Comparison of ENCODE assay signal across 10 cellular contexts in genomic region chr5:43000198-43000840, GRCh38. TPM values are rescaled to one million over a fixed set of nuclear protein-coding genes. Genes with fewer than 3 reads are reported as not detected.
DNase-seq lines count a peak whose midpoint lies in the region; ATAC-seq and TF ChIP-seq lines count a peak whose summit lies in the region.
"Had no signal": no experiment of that assay in that cellular context is flagged by ENCODE, and none has a peak within 500 bp of the region (broad histone marks: within the 10 kb centered on the region; RNA-seq: fewer than 3 reads in every experiment).

No MANE protein-coding gene starts in this region.

- no peak for TF ChIP-seq CTCF in body of pancreas (IDR thresholded peaks at IDR 0.05)

- peak overlapping the region; percentile 9 for H3K27ac Mint-ChIP-seq in stimulated activated naive B cell treated with anti-CD40 and anti-IgM and Interleukin-4, amounts not matched to agents 10 μg/mL and 1 μg/mL and 100 μg/mL, for 72 hours
- H3K27ac Mint-ChIP-seq in activated T-helper 17 cell treated with anti-CD3 and anti-CD28 coated beads, Interleukin-2, amount 50 U/mL, for 72 hours, result no peak overlapping the region

- WGBS in body of pancreas, 2 donors, result 4 to 10% methylated on average over 15 to 39 of the region's 39 CpGs

- peak overlapping the region; percentile 77 for H3K4me3 Mint-ChIP-seq in stimulated activated naive B cell treated with anti-CD40 and anti-IgM and Interleukin-4, amounts not matched to agents 10 μg/mL and 1 μg/mL and 100 μg/mL, for 72 hours
- H3K4me3 Mint-ChIP-seq in activated T-helper 17 cell treated with anti-CD3 and anti-CD28 coated beads, Interleukin-2, amount 50 U/mL, for 72 hours, result no peak overlapping the region

- peak; percentile 35 for ATAC-seq in body of pancreas
- peak; percentile 33 to 57 for ATAC-seq in stimulated activated naive B cell treated with anti-CD40 and anti-IgM and Interleukin-4, amounts not matched to agents 10 μg/mL and 1 μg/mL and 100 μg/mL, for 72 hours (replicated peaks)
- no peak for ATAC-seq in activated T-helper 17 cell treated with anti-CD3 and anti-CD28 coated beads, Interleukin-2, amount 50 U/mL, for 72 hours (replicated peaks)

- intact Hi-C loops in body of pancreas (cut with DNase I), result no loop called here

- DNase-seq in body of pancreas (peak in 1 of 4 donors; percentile 23), iPS-NIHi11 (ENCODE audit: low spot score) (peak; percentile 20), epidermal melanocyte (ENCODE audit: insufficient read length, low spot score) (no peak), HUDEP-2 (lab: John Stamatoyannopoulos, UW; ENCODE audit: unreplicated experiment in 76 of 76) (no peak)
- DNase-seq in stimulated activated naive B cell treated with anti-CD40 and anti-IgM and Interleukin-4, amounts not matched to agents 10 μg/mL and 1 μg/mL and 100 μg/mL, for 72 hours, result no peak
- no peak for DNase-seq in activated CD4-positive, alpha-beta T cell treated with anti-CD3 and anti-CD28 coated beads, Interleukin-2, amount 50 U/mL, for 4 hours
- DNase-seq: activated naive CD4-positive, alpha-beta T cell treated with anti-CD3 and anti-CD28 coated beads, Interleukin-2, amount 50 U/mL, for 16 hours; NCI-H2171 treated with DMSO at 0.1 percent for 48 hours had no signal

- no peaks in the 10 kb centered on the region for H3K9me3 Mint-ChIP-seq in stimulated activated naive B cell treated with anti-CD40 and anti-IgM and Interleukin-4, amounts not matched to agents 10 μg/mL and 1 μg/mL and 100 μg/mL, for 72 hours
- H3K9me3 Mint-ChIP-seq in activated T-helper 17 cell treated with anti-CD3 and anti-CD28 coated beads, Interleukin-2, amount 50 U/mL, for 72 hours, result no peaks in the 10 kb centered on the region

- H3K36me3 ChIP-seq in HUES48 (ENCODE audit: control insufficient read depth, insufficient read depth, low read length) (no peaks in the 10 kb centered on the region), body of pancreas (replicated peaks in 1 of 2; ENCODE audit: insufficient read depth in 1 of 2, low read depth in 2 of 2) (no peaks in the 10 kb centered on the region)

- H3K4me3 ChIP-seq in HUES48 (ENCODE audit: low read depth, low read length), result peak overlapping the region; percentile 52
- H3K4me3 ChIP-seq in body of pancreas, result no peak overlapping the region

- H3K4me1 ChIP-seq in HUES48 (ENCODE audit: control insufficient read depth, insufficient read depth, low read length) (peaks cover 5% of the 10 kb centered on the region), body of pancreas (peaks cover 7% of the 10 kb centered on the region)

- H3K27me3 ChIP-seq in HUES48 (ENCODE audit: control insufficient read depth, insufficient read depth, low read length) (peaks cover 94% of the 10 kb centered on the region), body of pancreas (peaks cover 0 to 38% of the 10 kb centered on the region in 2 donors)

- peaks cover 11 to 17% of the 10 kb centered on the region in 2 donors for H3K4me1 Mint-ChIP-seq in stimulated activated naive B cell treated with anti-CD40 and anti-IgM and Interleukin-4, amounts not matched to agents 10 μg/mL and 1 μg/mL and 100 μg/mL, for 72 hours
- H3K4me1 Mint-ChIP-seq in activated T-helper 17 cell treated with anti-CD3 and anti-CD28 coated beads, Interleukin-2, amount 50 U/mL, for 72 hours, result no peaks in the 10 kb centered on the region

- no peaks in the 10 kb centered on the region for H3K9me3 ChIP-seq in HUES48 (ENCODE audit: control insufficient read depth, insufficient read depth, low read length)
- H3K9me3 ChIP-seq in body of pancreas, result no peaks in the 10 kb centered on the region

- no peak overlapping the region for H3K9ac ChIP-seq in HUES48 (ENCODE audit: low read depth, low read length)

- peaks cover 15 to 21% of the 10 kb centered on the region in 2 donors for H3K27me3 Mint-ChIP-seq in stimulated activated naive B cell treated with anti-CD40 and anti-IgM and Interleukin-4, amounts not matched to agents 10 μg/mL and 1 μg/mL and 100 μg/mL, for 72 hours
- no peaks in the 10 kb centered on the region for H3K27me3 Mint-ChIP-seq in activated T-helper 17 cell treated with anti-CD3 and anti-CD28 coated beads, Interleukin-2, amount 50 U/mL, for 72 hours

- no peak overlapping the region for H3K27ac ChIP-seq in HUES48 (ENCODE audit: low read depth, low read length)
- no peak overlapping the region for H3K27ac ChIP-seq in body of pancreas

- H3K36me3 Mint-ChIP-seq in stimulated activated naive B cell treated with anti-CD40 and anti-IgM and Interleukin-4, amounts not matched to agents 10 μg/mL and 1 μg/mL and 100 μg/mL, for 72 hours, result no peaks in the 10 kb centered on the region
- peaks cover 1% of the 10 kb centered on the region for H3K36me3 Mint-ChIP-seq in activated T-helper 17 cell treated with anti-CD3 and anti-CD28 coated beads, Interleukin-2, amount 50 U/mL, for 72 hours (ENCODE audit: low read depth)

- no peak for TF ChIP-seq POLR2A in body of pancreas (IDR thresholded peaks at IDR 0.05)

RNA-seq across cellular contexts. Expression of gene ANXA2R, which starts 39.8 kb away (rescaled TPM):
- total RNA-seq in body of pancreas, result 1 to 10 TPM in 1 of 2 donors, under 1 TPM in 1; 0.99 to 1.3 TPM
- total RNA-seq in activated T-helper 17 cell treated with anti-CD3 and anti-CD28 coated beads, Interleukin-2, amount 50 U/mL, for 72 hours, result 1 to 10 TPM; 2.4 to 6.2 TPM
